In genomic region chr3:37993811-37994638, GRCh38 we compare ENCODE assay signal across 1 cellular context.
TF ChIP-seq lines count a peak whose summit lies in the region.

No MANE protein-coding gene starts in this region.

TF ChIP-seq in GM12878, 131 proteins besides CTCF, POLR2A, EP300 and RAD21 (continued from another document and continues in another):
- TF ChIP-seq MYB (IDR thresholded peaks at IDR 0.05; ENCODE audit: borderline replicate concordance, low read depth, low read length), result no peak
- TF ChIP-seq SPI1 (IDR thresholded peaks at IDR 0.05; ENCODE audit: borderline replicate concordance, insufficient read depth, low read depth, low read length), result peak; percentile 29; the same call in 1 of the 2 replicates
- TF ChIP-seq MYC (IDR thresholded peaks at IDR 0.05; ENCODE audit: insufficient read depth, insufficient read length, insufficient replicate concordance, low read length, severe bottlenecking), result peak; percentile 88
- TF ChIP-seq JUND (IDR thresholded peaks at IDR 0.05; ENCODE audit: low read depth, low read length), result no peak
- peak; percentile 43; the same call in 1 of the 2 replicates for TF ChIP-seq MLLT1 (IDR thresholded peaks at IDR 0.05)
- no peak for TF ChIP-seq RFX5 (IDR thresholded peaks at IDR 0.05; ENCODE audit: low read depth, low read length)
- peak; percentile 64; the same call in 1 of the 2 replicates for TF ChIP-seq SMARCA5 (IDR thresholded peaks at IDR 0.05)
- TF ChIP-seq E4F1 (IDR thresholded peaks at IDR 0.05; ENCODE audit: borderline replicate concordance, partially characterized antibody), result peak; percentile 48
- no peak for TF ChIP-seq HDAC2 (IDR thresholded peaks at IDR 0.05)
- no peak for TF ChIP-seq TCF3 (IDR thresholded peaks at IDR 0.05; ENCODE audit: borderline replicate concordance, insufficient read depth, low read depth, low read length)
- no peak for TF ChIP-seq EZH2 (IDR thresholded peaks at IDR 0.05; ENCODE audit: borderline replicate concordance, control insufficient read depth, low read depth, low read length)
- no peak for TF ChIP-seq IRF4 (IDR thresholded peaks at IDR 0.05; ENCODE audit: low read depth, low read length)
- TF ChIP-seq FOS (IDR thresholded peaks at IDR 0.05; ENCODE audit: borderline replicate concordance, extremely low read depth, insufficient read length), result no peak
- 0 out of 2 replicates have a peak, but pooled peaks have one; percentile 0 for TF ChIP-seq SMC3 (IDR thresholded peaks at IDR 0.05; ENCODE audit: borderline replicate concordance, low read length)
- TF ChIP-seq HCFC1 (IDR thresholded peaks at IDR 0.05; ENCODE audit: low read length), result no peak
- TF ChIP-seq, protein P1, sequence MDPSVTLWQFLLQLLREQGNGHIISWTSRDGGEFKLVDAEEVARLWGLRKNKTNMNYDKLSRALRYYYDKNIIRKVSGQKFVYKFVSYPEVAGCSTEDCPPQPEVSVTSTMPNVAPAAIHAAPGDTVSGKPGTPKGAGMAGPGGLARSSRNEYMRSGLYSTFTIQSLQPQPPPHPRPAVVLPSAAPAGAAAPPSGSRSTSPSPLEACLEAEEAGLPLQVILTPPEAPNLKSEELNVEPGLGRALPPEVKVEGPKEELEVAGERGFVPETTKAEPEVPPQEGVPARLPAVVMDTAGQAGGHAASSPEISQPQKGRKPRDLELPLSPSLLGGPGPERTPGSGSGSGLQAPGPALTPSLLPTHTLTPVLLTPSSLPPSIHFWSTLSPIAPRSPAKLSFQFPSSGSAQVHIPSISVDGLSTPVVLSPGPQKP (IDR thresholded peaks at IDR 0.05; ENCODE audit: low read depth, low read length), result peak; percentile 66; the same call in 1 of the 2 replicates
- no peak for TF ChIP-seq TBL1XR1 (IDR thresholded peaks at IDR 0.05; ENCODE audit: low read depth, low read length)
- no peak for TF ChIP-seq TARDBP (IDR thresholded peaks at IDR 0.05; ENCODE audit: borderline replicate concordance)
- TF ChIP-seq LARP7 (IDR thresholded peaks at IDR 0.05), result peak; percentile 82
- 0 out of 2 replicates have a peak, but pooled peaks have one; percentile 28 for TF ChIP-seq TCF12 (IDR thresholded peaks at IDR 0.05; ENCODE audit: low read depth, low read length)
- TF ChIP-seq POLR2AphosphoS2 (IDR thresholded peaks at IDR 0.05; ENCODE audit: low read depth, low read length), result peak; percentile 72
- TF ChIP-seq CREM (IDR thresholded peaks at IDR 0.05; ENCODE audit: low read depth), result no peak
- TF ChIP-seq ZNF384 (IDR thresholded peaks at IDR 0.05; ENCODE audit: borderline replicate concordance, low read depth, low read length), result no peak
- TF ChIP-seq IKZF1 (conservative IDR thresholded peaks at IDR 0.05), result peak; percentile 92
- no peak for TF ChIP-seq NFYA (IDR thresholded peaks at IDR 0.05; ENCODE audit: borderline replicate concordance, low read depth, low read length)
- TF ChIP-seq, protein P2, sequence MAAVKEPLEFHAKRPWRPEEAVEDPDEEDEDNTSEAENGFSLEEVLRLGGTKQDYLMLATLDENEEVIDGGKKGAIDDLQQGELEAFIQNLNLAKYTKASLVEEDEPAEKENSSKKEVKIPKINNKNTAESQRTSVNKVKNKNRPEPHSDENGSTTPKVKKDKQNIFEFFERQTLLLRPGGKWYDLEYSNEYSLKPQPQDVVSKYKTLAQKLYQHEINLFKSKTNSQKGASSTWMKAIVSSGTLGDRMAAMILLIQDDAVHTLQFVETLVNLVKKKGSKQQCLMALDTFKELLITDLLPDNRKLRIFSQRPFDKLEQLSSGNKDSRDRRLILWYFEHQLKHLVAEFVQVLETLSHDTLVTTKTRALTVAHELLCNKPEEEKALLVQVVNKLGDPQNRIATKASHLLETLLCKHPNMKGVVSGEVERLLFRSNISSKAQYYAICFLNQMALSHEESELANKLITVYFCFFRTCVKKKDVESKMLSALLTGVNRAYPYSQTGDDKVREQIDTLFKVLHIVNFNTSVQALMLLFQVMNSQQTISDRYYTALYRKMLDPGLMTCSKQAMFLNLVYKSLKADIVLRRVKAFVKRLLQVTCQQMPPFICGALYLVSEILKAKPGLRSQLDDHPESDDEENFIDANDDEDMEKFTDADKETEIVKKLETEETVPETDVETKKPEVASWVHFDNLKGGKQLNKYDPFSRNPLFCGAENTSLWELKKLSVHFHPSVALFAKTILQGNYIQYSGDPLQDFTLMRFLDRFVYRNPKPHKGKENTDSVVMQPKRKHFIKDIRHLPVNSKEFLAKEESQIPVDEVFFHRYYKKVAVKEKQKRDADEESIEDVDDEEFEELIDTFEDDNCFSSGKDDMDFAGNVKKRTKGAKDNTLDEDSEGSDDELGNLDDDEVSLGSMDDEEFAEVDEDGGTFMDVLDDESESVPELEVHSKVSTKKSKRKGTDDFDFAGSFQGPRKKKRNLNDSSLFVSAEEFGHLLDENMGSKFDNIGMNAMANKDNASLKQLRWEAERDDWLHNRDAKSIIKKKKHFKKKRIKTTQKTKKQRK (IDR thresholded peaks at IDR 0.05; ENCODE audit: low read depth, low read length), result no peak
- no peak for TF ChIP-seq CHD1 (IDR thresholded peaks at IDR 0.05; ENCODE audit: low read depth, low read length)
- peak; percentile 73; the same call in 1 of the 2 replicates for TF ChIP-seq DPF2 (IDR thresholded peaks at IDR 0.05)
- TF ChIP-seq, protein P3, sequence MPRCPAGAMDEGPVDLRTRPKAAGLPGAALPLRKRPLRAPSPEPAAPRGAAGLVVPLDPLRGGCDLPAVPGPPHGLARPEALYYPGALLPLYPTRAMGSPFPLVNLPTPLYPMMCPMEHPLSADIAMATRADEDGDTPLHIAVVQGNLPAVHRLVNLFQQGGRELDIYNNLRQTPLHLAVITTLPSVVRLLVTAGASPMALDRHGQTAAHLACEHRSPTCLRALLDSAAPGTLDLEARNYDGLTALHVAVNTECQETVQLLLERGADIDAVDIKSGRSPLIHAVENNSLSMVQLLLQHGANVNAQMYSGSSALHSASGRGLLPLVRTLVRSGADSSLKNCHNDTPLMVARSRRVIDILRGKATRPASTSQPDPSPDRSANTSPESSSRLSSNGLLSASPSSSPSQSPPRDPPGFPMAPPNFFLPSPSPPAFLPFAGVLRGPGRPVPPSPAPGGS (IDR thresholded peaks at IDR 0.05; ENCODE audit: borderline replicate concordance, insufficient read depth, low read depth, low read length, poor library complexity, severe bottlenecking), result no peak
- TF ChIP-seq ZBTB11 (CRISPR knock-in tag; IDR thresholded peaks at IDR 0.05), result peak; percentile 62
- no peak for TF ChIP-seq SUZ12 (IDR thresholded peaks at IDR 0.05; ENCODE audit: unreplicated experiment)
- TF ChIP-seq CHD2 (IDR thresholded peaks at IDR 0.05; ENCODE audit: borderline replicate concordance, low read depth, low read length), result no peak
- TF ChIP-seq ZNF24 (IDR thresholded peaks at IDR 0.05), result no peak
- peak; percentile 64; the same call in 1 of the 2 replicates for TF ChIP-seq HDGF (IDR thresholded peaks at IDR 0.05)
- TF ChIP-seq E2F8 (IDR thresholded peaks at IDR 0.05; ENCODE audit: low read depth, partially characterized antibody), result no peak
- no peak for TF ChIP-seq YBX1 (IDR thresholded peaks at IDR 0.05)
- peak; percentile 66 for TF ChIP-seq NKRF (conservative IDR thresholded peaks at IDR 0.05)
- no peak for TF ChIP-seq E2F4 (IDR thresholded peaks at IDR 0.05; ENCODE audit: low read depth, low read length)
- TF ChIP-seq SMAD1 (IDR thresholded peaks at IDR 0.05; ENCODE audit: low read depth, partially characterized antibody), result no peak
- TF ChIP-seq RB1 (IDR thresholded peaks at IDR 0.05; ENCODE audit: borderline replicate concordance), result peak; percentile 62; the same call in 1 of the 2 replicates
- TF ChIP-seq BMI1 (IDR thresholded peaks at IDR 0.05; ENCODE audit: borderline replicate concordance), result no peak
- no peak for TF ChIP-seq KLF5 (IDR thresholded peaks at IDR 0.05; ENCODE audit: partially characterized antibody)
